27 cellular contexts compared by ENCODE assay signal in genomic region chr9:68912561-68912960, GRCh38.
A peak's percentile ranks its signal among the peaks of the same experiment; 100 is the strongest.
DNase-seq lines count a peak whose midpoint lies in the region; ATAC-seq, FAIRE-seq and TF ChIP-seq lines count a peak whose summit lies in the region.
"Had no signal": no experiment of that assay in that cellular context is flagged by ENCODE, and none has a peak within 500 bp of the region (broad histone marks: within the 10 kb centered on the region; RNA-seq: fewer than 3 reads in every experiment).

No MANE protein-coding gene starts in this region.

- H3K79me2 ChIP-seq in H1 (ENCODE audit: control insufficient read depth in 1 of 2, insufficient read depth in 2 of 2, low read length in 2 of 2), result no peaks in the 10 kb centered on the region

- TF ChIP-seq EP300 in H1 (IDR thresholded peaks at IDR 0.05; ENCODE audit: borderline replicate concordance in 1 of 2, low read depth in 2 of 2, low read length in 2 of 2), result no peak

- H4K5ac ChIP-seq in H1 (ENCODE audit: insufficient read length, low read depth, low read length), result no peak overlapping the region

- no peak overlapping the region for H3K14ac ChIP-seq in H1 (ENCODE audit: insufficient read length)

- POLR2A ChIA-PET in H1 (lab: Charles Lee; ENCODE audit: partially characterized antibody), result no interaction called here

- H3K56ac ChIP-seq in H1 (replicated peaks; ENCODE audit: insufficient read length, low read depth, low read length), result no peak overlapping the region

- no peak overlapping the region for H2BK5ac ChIP-seq in H1 (ENCODE audit: low read depth, low read length)

- H3K27me3 ChIP-seq in H1 (replicated peaks in 1 of 4; ENCODE audit: control insufficient read depth in 3 of 4, extremely low read depth in 1 of 4, insufficient read depth in 3 of 4, low read length in 3 of 4) (no peaks in the 10 kb centered on the region), aorta (ENCODE audit: control insufficient read depth in 1 of 2, insufficient read depth in 2 of 2, low read length in 1 of 2) (no peaks in the 10 kb centered on the region)
- H3K27me3 ChIP-seq: left lung, ovary had no signal

- H3K4me1 ChIP-seq in H1 (replicated peaks in 1 of 4; ENCODE audit: control insufficient read depth in 3 of 4, insufficient read depth in 4 of 4, low read length in 3 of 4) (no peaks in the 10 kb centered on the region), aorta (ENCODE audit: control insufficient read depth in 1 of 2, insufficient read depth in 2 of 2, low read length in 2 of 2) (peaks cover 0 to 6% of the 10 kb centered on the region in 2 donors)
- H3K4me1 ChIP-seq: BE2C had no signal

- no peak overlapping the region for H3K18ac ChIP-seq in H1 (ENCODE audit: extremely low read depth, low read length)

- no peak overlapping the region for H3K23ac ChIP-seq in H1 (ENCODE audit: insufficient read length)

- no peaks in the 10 kb centered on the region for H4K20me1 ChIP-seq in H1 (replicated peaks in 1 of 2; ENCODE audit: control insufficient read depth in 1 of 2, insufficient read depth in 2 of 2, low read length in 2 of 2)

- H3K9me3 ChIP-seq in H1 (ENCODE audit: insufficient read depth in 2 of 2, low read depth in 1 of 2, low read length in 1 of 2) (no peaks in the 10 kb centered on the region), aorta (ENCODE audit: control insufficient read depth, low read length) (no peaks in the 10 kb centered on the region)
- H3K9me3 ChIP-seq: BE2C, left lung, ovary had no signal

- H2AFZ ChIP-seq in H1 (ENCODE audit: low read length), result 0 out of 2 replicates have a peak overlapping the region, but pooled peaks have one; percentile 12

- no peak for TF ChIP-seq RAD21 in H1 (IDR thresholded peaks at IDR 0.05 in 1 of 2, conservative IDR thresholded peaks at IDR 0.05 in 1 of 2; ENCODE audit: low read depth in 2 of 2, low read length in 2 of 2)

- ATAC-seq in HG02870 (IDR thresholded peaks at IDR 0.05; ENCODE audit: unreplicated experiment) (peak; percentile 55), HG03342 (IDR thresholded peaks at IDR 0.05; ENCODE audit: unreplicated experiment) (no peak), aorta (ENCODE audit: low FRiP score) (no peak)
- ATAC-seq: HepG2, left lung had no signal

- H3K27ac ChIP-seq in C4-2B (peak overlapping the region; percentile 67; the same call in 1 of the 2 replicates), H1 (ENCODE audit: low read depth, low read length) (no peak overlapping the region), aorta (ENCODE audit: low read depth in 1 of 2, low read length in 2 of 2) (no peak overlapping the region)
- H3K27ac ChIP-seq: left lung, ovary had no signal

- no peaks in the 10 kb centered on the region for H3K36me3 ChIP-seq in H1 (ENCODE audit: control insufficient read depth in 2 of 4, insufficient read depth in 4 of 4, low read length in 3 of 4)
- H3K36me3 ChIP-seq in aorta (ENCODE audit: control insufficient read depth in 1 of 2, insufficient read depth in 2 of 2, low read length in 1 of 2), result peaks cover 0 to under 1% of the 10 kb centered on the region in 2 donors
- H3K36me3 ChIP-seq: BE2C, left lung, ovary had no signal

- H2BK15ac ChIP-seq in H1 (ENCODE audit: low read length), result no peak overlapping the region

- H4K91ac ChIP-seq in H1 (replicated peaks; ENCODE audit: insufficient read length, low read length), result no peak overlapping the region

- H2AK5ac ChIP-seq in H1 (ENCODE audit: low read depth, low read length), result no peak overlapping the region

- no peak overlapping the region for H2BK120ac ChIP-seq in H1 (replicated peaks; ENCODE audit: low read depth, low read length)

- no peaks in the 10 kb centered on the region for H3K79me1 ChIP-seq in H1 (ENCODE audit: low read depth, low read length)

- H3K4me2 ChIP-seq in H1 (ENCODE audit: insufficient read depth in 1 of 2, low read depth in 2 of 2, low read length in 2 of 2), result no peak overlapping the region

- H3K9ac ChIP-seq in H1 (replicated peaks in 1 of 4; ENCODE audit: extremely low read depth in 1 of 4, low read depth in 3 of 4, low read length in 3 of 4), result no peak overlapping the region

- no peak overlapping the region for H3K4ac ChIP-seq in H1 (replicated peaks; ENCODE audit: insufficient read length, low read depth, low read length)

- H3K4me3 ChIP-seq in H1 (ENCODE audit: extremely low read depth in 1 of 4, insufficient read depth in 2 of 4, low read depth in 3 of 4, low read length in 4 of 4) (no peak overlapping the region), aorta (ENCODE audit: low read length in 2 of 2) (no peak overlapping the region)
- H3K4me3 ChIP-seq: left lung, ovary had no signal

- no peak overlapping the region for H2BK20ac ChIP-seq in H1 (ENCODE audit: low read length)

- DNase-seq in GM12892 (ENCODE audit: insufficient read length) (no peak), H1 (ENCODE audit: low read depth in 1 of 2, low spot score in 2 of 2) (no peak), erythroblast (lab: John Stamatoyannopoulos, UW) (no peak), aorta (no peak)
- DNase-seq: activated CD4-positive, alpha-beta T cell treated with anti-CD3 and anti-CD28 coated beads, Interleukin-2, amount 10 ng/mL, durations not matched to agents 7 days and 5 days; activated gamma-delta T cell; activated T-cell treated with anti-CD3 and anti-CD28 coated beads, Interleukin-2, amount 50 U/mL, for 1 hour; BE2C; cortex of kidney; DMS 273 treated with DMSO at 0.1 percent for 48 hours; glutamatergic neuron; H7; Karpas-422; left lung; mesenchymal stem cell; NCI-H1417; NCI-H446 treated with DMSO at 0.1 percent for 48 hours; NCI-H774; ovary; small intestine; stimulated activated naive CD4-positive, alpha-beta T cell; SW 1271 had no signal

- no peak for TF ChIP-seq CTCF in C4-2B (conservative IDR thresholded peaks at IDR 0.05)
- no peak for TF ChIP-seq CTCF in H1 (IDR thresholded peaks at IDR 0.05; ENCODE audit: control extremely low read depth in 1 of 3, insufficient read depth in 1 of 3, low read depth in 1 of 3, low read length in 3 of 3)

- CTCF ChIA-PET in H1 (lab: Charles Lee; ENCODE audit: partially characterized antibody), result interaction anchor here (1.2 to 1.9 kb wide), 4 partner anchors 15 to 329 kb away, joined by 4 to 7 read pairs (median 4); no protein-coding TSS in a partner anchor

- no peak overlapping the region for H4K8ac ChIP-seq in H1 (ENCODE audit: extremely low read depth, insufficient read depth, low read length)

- FAIRE-seq in GM12892 (lab: Jason Lieb, UNC), result peak; percentile 92
- FAIRE-seq in H1 (lab: Jason Lieb, UNC), result no peak
- FAIRE-seq: HepG2, small intestine, urothelium cell line had no signal

- TF ChIP-seq POLR2A in GM12892 (IDR thresholded peaks at IDR 0.05; ENCODE audit: low read depth, low read length) (no peak), H1 (IDR thresholded peaks at IDR 0.05; ENCODE audit: control extremely low read depth in 1 of 2, low read depth in 2 of 2, low read length in 2 of 2) (no peak), erythroblast (IDR thresholded peaks at IDR 0.05; ENCODE audit: low read length) (no peak)

- no peaks in the 10 kb centered on the region for H3K23me2 ChIP-seq in H1 (ENCODE audit: low read depth, low read length)

- intact Hi-C loops in aorta (cut with DNase I), result no loop called here

- peak overlapping the region; percentile 46; the same call in 1 of the 2 replicates for H2BK12ac ChIP-seq in H1 (ENCODE audit: low read depth, low read length)

TF ChIP-seq in H1, 55 proteins besides CTCF, POLR2A, EP300 and RAD21:
- TF ChIP-seq TCF12 (IDR thresholded peaks at IDR 0.05; ENCODE audit: low read depth, low read length) (no peak), USF2 (IDR thresholded peaks at IDR 0.05; ENCODE audit: low read length) (no peak), CHD2 (IDR thresholded peaks at IDR 0.05; ENCODE audit: low read length) (no peak), EZH2 (IDR thresholded peaks at IDR 0.05; ENCODE audit: low read depth, low read length, severe bottlenecking) (no peak), SIN3A (conservative IDR thresholded peaks at IDR 0.05 in 1 of 2, IDR thresholded peaks at IDR 0.05 in 1 of 2; ENCODE audit: low read depth in 1 of 2, low read length in 2 of 2) (no peak), MAX (IDR thresholded peaks at IDR 0.05) (no peak), PHF8 (conservative IDR thresholded peaks at IDR 0.05; ENCODE audit: low read depth, low read length) (no peak), CEBPB (IDR thresholded peaks at IDR 0.05; ENCODE audit: low read depth, low read length) (no peak), TEAD4 (IDR thresholded peaks at IDR 0.05; ENCODE audit: low read depth, low read length) (no peak), JUND (IDR thresholded peaks at IDR 0.05; ENCODE audit: low read length) (no peak), ASH2L (IDR thresholded peaks at IDR 0.05; ENCODE audit: low read length) (no peak), FOSL1 (IDR thresholded peaks at IDR 0.05; ENCODE audit: insufficient read depth, low read depth, low read length) (no peak), SP4 (IDR thresholded peaks at IDR 0.05; ENCODE audit: low read length) (no peak), YY1 (IDR thresholded peaks at IDR 0.05; ENCODE audit: low read depth, low read length) (no peak), E2F6 (IDR thresholded peaks at IDR 0.05) (no peak), SAP30 (IDR thresholded peaks at IDR 0.05; ENCODE audit: insufficient read depth, insufficient replicate concordance, low read length) (no peak), BRCA1 (IDR thresholded peaks at IDR 0.05; ENCODE audit: low read depth, low read length) (no peak), HDAC6 (IDR thresholded peaks at IDR 0.05; ENCODE audit: low read depth, low read length) (no peak), HDAC2 (IDR thresholded peaks at IDR 0.05; ENCODE audit: borderline replicate concordance in 1 of 2, low read depth in 2 of 2, low read length in 2 of 2) (no peak)
TF ChIP-seq in H1: peak in this region for 0.
